In genomic region chr12:88856201-88856600, GRCh38 we compare ENCODE assay signal across 23 cellular contexts.
A peak's percentile ranks its signal among the peaks of the same experiment; 100 is the strongest.
DNase-seq lines count a peak whose midpoint lies in the region; ATAC-seq and TF ChIP-seq lines count a peak whose summit lies in the region.
"Had no signal": no experiment of that assay in that cellular context is flagged by ENCODE, and none has a peak within 500 bp of the region (broad histone marks: within the 10 kb centered on the region; RNA-seq: fewer than 3 reads in every experiment).

No MANE protein-coding gene starts in this region.

- H3K36me3 ChIP-seq in PC-3 (ENCODE audit: low read depth, low read length) (no peaks in the 10 kb centered on the region), mesenchymal stem cell (ENCODE audit: control insufficient read depth in 1 of 2, insufficient read depth in 2 of 2, low read depth in 1 of 2, low read length in 2 of 2) (no peaks in the 10 kb centered on the region)
- H3K36me3 ChIP-seq: BE2C, Peyer's patch had no signal

- no TSS peak for BruUV-seq in PC-3 (replicated peaks; lab: Mats Ljungman, UMichigan)

- H3K79me1 ChIP-seq in mesenchymal stem cell (replicated peaks; ENCODE audit: low read length, poor library complexity, severe bottlenecking): no peaks in the 10 kb centered on the region

- H3K18ac ChIP-seq in mesenchymal stem cell (ENCODE audit: low read depth in 1 of 2, low read length in 2 of 2): no peak overlapping the region

- no peaks in the 10 kb centered on the region for H3K79me2 ChIP-seq in PC-3 (ENCODE audit: low read length)

- H3K4me1 ChIP-seq in PC-3 (ENCODE audit: insufficient read depth, low read length) (peaks cover 14% of the 10 kb centered on the region), mesenchymal stem cell (ENCODE audit: control insufficient read depth, insufficient read depth, low read depth, low read length) (peaks cover 2% of the 10 kb centered on the region)
- H3K4me1 ChIP-seq: BE2C, Peyer's patch had no signal

- CTCF ChIA-PET in PC-3 (lab: Charles Lee): no interaction called here

- no peaks in the 10 kb centered on the region for H3K9me3 ChIP-seq in PC-3 (ENCODE audit: low read length)
- H3K9me3 ChIP-seq in mesenchymal stem cell (ENCODE audit: control insufficient read depth, low read length): no peaks in the 10 kb centered on the region
- H3K9me3 ChIP-seq: BE2C, Peyer's patch had no signal

- no peak overlapping the region for H4K91ac ChIP-seq in mesenchymal stem cell (ENCODE audit: low read length)

- H2AFZ ChIP-seq in PC-3 (ENCODE audit: low read length) (0 out of 2 replicates have a peak overlapping the region, but pooled peaks have one; percentile 1), mesenchymal stem cell (ENCODE audit: low read depth, low read length) (no peak overlapping the region)

- ATAC-seq in PC-3: no peak
- ATAC-seq: K562 had no signal

- 100% methylated on average over 1 of the region's 2 CpGs for WGBS in mesenchymal stem cell

- H2BK12ac ChIP-seq in mesenchymal stem cell (ENCODE audit: low read length in 2 of 2): no peak overlapping the region

- TF ChIP-seq CTCF in PC-3 (conservative IDR thresholded peaks at IDR 0.05; ENCODE audit: low read depth, low read length): no peak

- no peak overlapping the region for H4K8ac ChIP-seq in mesenchymal stem cell (ENCODE audit: low read length)

- H3K4ac ChIP-seq in mesenchymal stem cell (ENCODE audit: low read depth in 1 of 2, low read length in 2 of 2): no peak overlapping the region

- intact Hi-C loops in PC-3 (cut with micrococcal nuclease): no loop called here

- H3K9me2 ChIP-seq in PC-3 (replicated peaks; ENCODE audit: low read length): no peaks in the 10 kb centered on the region

- H3K27me3 ChIP-seq in PC-3 (ENCODE audit: low read length) (no peaks in the 10 kb centered on the region), mesenchymal stem cell (ENCODE audit: control insufficient read depth in 1 of 2, insufficient read depth in 1 of 2, low read length in 2 of 2) (no peaks in the 10 kb centered on the region)
- H3K27me3 ChIP-seq: BE2C, Peyer's patch had no signal

- H3K14ac ChIP-seq in mesenchymal stem cell (ENCODE audit: low read length in 2 of 2): no peak overlapping the region

- H3K27ac ChIP-seq in PC-3 (ENCODE audit: low read length) (no peak overlapping the region), mesenchymal stem cell (ENCODE audit: low read length, poor library complexity, severe bottlenecking) (no peak overlapping the region)
- H3K27ac ChIP-seq: Peyer's patch had no signal

- H4K20me1 ChIP-seq in PC-3 (ENCODE audit: low read length): no peaks in the 10 kb centered on the region

- no peak overlapping the region for H3K4me3 ChIP-seq in PC-3 (ENCODE audit: low read length)
- no peak overlapping the region for H3K4me3 ChIP-seq in mesenchymal stem cell (ENCODE audit: insufficient read depth in 1 of 2, low read depth in 1 of 2, low read length in 2 of 2)
- H3K4me3 ChIP-seq: K562, Peyer's patch had no signal

- H3K9ac ChIP-seq in PC-3 (ENCODE audit: low read length): no peak overlapping the region
- no peak overlapping the region for H3K9ac ChIP-seq in mesenchymal stem cell (ENCODE audit: low read length)

- H3F3A ChIP-seq in PC-3 (ENCODE audit: low read length, unreplicated experiment): no peaks in the 10 kb centered on the region

- H2BK120ac ChIP-seq in mesenchymal stem cell (ENCODE audit: low read depth, low read length): no peak overlapping the region

- no peak overlapping the region for H2BK5ac ChIP-seq in mesenchymal stem cell (ENCODE audit: low read depth, low read length, poor library complexity, severe bottlenecking)

- peak; percentile 32 for DNase-seq in HuH-7.5 (ENCODE audit: low spot score)
- no peak for DNase-seq in PC-3
- DNase-seq in mesenchymal stem cell: peak; percentile 6
- no peak for DNase-seq in OCI-M2 (lab: John Stamatoyannopoulos, UW; ENCODE audit: unreplicated experiment)
- DNase-seq in stimulated activated CD4-positive, alpha-beta T cell treated with anti-CD3 and anti-CD28 coated beads, Interleukin-4, amount 100 ng/mL, for 1 hour: no peak
- DNase-seq in HK-2 (ENCODE audit: unreplicated experiment): no peak
- DNase-seq in KG1 (lab: John Stamatoyannopoulos, UW): no peak
- DNase-seq: ACHN; BE2C; CD8-positive, alpha-beta memory T cell; DMS153; DND-41; H9; NCI-H1048; NCI-H1417; NCI-H1694; NCI-H2029 treated with DMSO at 0.1 percent for 48 hours; NCI-H446 treated with DMSO at 0.1 percent for 48 hours; NCI-H526; NCI-H82; Peyer's patch; SHP77 treated with DMSO at 0.1 percent for 48 hours had no signal

- no peak overlapping the region for H3K23ac ChIP-seq in mesenchymal stem cell (ENCODE audit: low read length in 2 of 2)

- peak overlapping the region; percentile 62 for H2AK5ac ChIP-seq in mesenchymal stem cell (ENCODE audit: low read length, severe bottlenecking)

- POLR2A ChIA-PET in PC-3 (lab: Charles Lee; ENCODE audit: unreplicated experiment): no interaction called here

- H3K4me2 ChIP-seq in PC-3 (ENCODE audit: low read length) (no peak overlapping the region), mesenchymal stem cell (ENCODE audit: low read length, poor library complexity, severe bottlenecking) (no peak overlapping the region)

- H2BK15ac ChIP-seq in mesenchymal stem cell (ENCODE audit: low read depth, poor library complexity, severe bottlenecking): no peak overlapping the region

Comparison
In these comparisons a context has a peak if more than half of its experiments do, and no peak if none do; other contexts are left out.
1. DNase-seq: peak in HuH-7.5 (single experiment) and mesenchymal stem cell (single experiment); none in PC-3 (single experiment), OCI-M2 (single experiment), stimulated activated CD4-positive, alpha-beta T cell treated with anti-CD3 and anti-CD28 coated beads, Interleukin-4, amount 100 ng/mL, for 1 hour (single experiment), HK-2 (single experiment) and KG1 (single experiment).